Comparison of ENCODE assay signal across 1 cellular context in the genomic region with DNA sequence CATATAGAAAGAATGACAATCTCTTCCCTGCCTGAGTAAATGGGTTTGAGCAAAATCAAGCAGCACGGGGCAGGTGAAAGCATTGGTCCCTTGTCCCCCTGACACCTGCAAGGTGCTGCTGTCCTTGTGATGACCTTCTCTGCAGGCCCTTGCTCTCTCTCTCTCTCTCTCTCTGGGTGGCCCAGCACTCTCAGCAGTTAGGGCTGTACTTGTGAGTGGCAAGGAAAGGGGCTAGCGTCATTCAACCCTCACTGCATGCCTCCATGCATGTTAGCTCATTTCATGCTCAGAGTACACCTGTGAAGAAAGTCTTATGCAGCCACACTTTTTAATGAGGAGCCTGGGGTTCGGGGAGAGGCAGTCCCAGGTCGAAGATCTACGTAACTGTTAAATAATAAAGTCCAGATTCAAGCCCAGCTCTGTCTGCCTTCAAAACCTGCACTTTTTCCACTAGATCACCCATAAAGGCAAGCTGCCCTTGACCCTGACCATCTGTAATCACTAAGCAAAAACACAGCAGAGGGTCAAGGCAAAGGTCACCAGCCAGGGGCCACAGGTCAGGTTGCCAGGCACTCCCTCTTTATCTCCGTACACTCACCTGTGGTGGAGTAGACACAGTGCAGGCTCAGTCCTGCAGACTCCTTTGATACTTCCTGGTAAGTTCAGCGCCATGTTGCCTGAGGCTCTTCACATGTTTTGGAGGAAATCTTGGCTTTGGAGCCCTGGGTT.
A peak's percentile ranks its signal among the peaks of the same experiment; 100 is the strongest.
TF ChIP-seq lines count a peak whose summit lies in the region.

No MANE protein-coding gene starts in this region.

TF ChIP-seq in HepG2, 621 proteins besides CTCF, POLR2A, EP300 and RAD21 (continued from another document and continues in another):
- TF ChIP-seq, protein P1, sequence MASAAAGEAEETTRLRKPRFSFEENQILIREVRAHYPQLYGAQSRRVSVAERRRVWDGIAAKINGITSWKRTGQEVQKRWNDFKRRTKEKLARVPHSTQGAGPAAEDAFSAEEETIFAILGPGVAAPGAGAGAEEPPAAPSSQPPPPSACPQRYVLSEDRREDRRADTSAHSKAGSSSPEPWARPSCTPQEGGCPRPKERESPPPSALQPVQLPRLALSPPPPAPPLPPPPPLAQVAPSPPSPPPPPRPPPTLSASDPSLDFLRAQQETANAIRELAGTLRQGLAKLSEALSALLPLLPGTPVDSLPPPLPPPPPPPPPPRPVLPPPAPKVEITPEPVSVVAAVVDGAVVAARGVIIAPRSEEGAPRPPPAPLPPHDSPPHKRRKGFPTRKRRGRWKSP (CRISPR knock-in tag; IDR thresholded peaks at IDR 0.05), result 0 out of 2 replicates have a peak, but pooled peaks have one; percentile 44
- TF ChIP-seq ELF4 (CRISPR knock-in tag; IDR thresholded peaks at IDR 0.05; ENCODE audit: borderline replicate concordance), result no peak
- no peak for TF ChIP-seq PTBP1 (IDR thresholded peaks at IDR 0.05; ENCODE audit: low read depth, low read length, poor library complexity, severe bottlenecking)
- no peak for TF ChIP-seq PHF8 (CRISPR knock-in tag; IDR thresholded peaks at IDR 0.05)
- TF ChIP-seq, protein P2, sequence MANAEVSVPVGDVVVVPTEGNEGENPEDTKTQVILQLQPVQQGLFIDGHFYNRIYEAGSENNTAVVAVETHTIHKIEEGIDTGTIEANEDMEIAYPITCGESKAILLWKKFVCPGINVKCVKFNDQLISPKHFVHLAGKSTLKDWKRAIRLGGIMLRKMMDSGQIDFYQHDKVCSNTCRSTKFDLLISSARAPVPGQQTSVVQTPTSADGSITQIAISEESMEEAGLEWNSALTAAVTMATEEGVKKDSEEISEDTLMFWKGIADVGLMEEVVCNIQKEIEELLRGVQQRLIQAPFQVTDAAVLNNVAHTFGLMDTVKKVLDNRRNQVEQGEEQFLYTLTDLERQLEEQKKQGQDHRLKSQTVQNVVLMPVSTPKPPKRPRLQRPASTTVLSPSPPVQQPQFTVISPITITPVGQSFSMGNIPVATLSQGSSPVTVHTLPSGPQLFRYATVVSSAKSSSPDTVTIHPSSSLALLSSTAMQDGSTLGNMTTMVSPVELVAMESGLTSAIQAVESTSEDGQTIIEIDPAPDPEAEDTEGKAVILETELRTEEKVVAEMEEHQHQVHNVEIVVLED (CRISPR knock-in tag; IDR thresholded peaks at IDR 0.05; ENCODE audit: borderline replicate concordance), result no peak
- TF ChIP-seq ZNF496 (CRISPR knock-in tag; IDR thresholded peaks at IDR 0.05; ENCODE audit: insufficient replicate concordance), result no peak
- no peak for TF ChIP-seq ZSCAN21 (CRISPR knock-in tag; IDR thresholded peaks at IDR 0.05; ENCODE audit: borderline replicate concordance)
- TF ChIP-seq, protein P3, sequence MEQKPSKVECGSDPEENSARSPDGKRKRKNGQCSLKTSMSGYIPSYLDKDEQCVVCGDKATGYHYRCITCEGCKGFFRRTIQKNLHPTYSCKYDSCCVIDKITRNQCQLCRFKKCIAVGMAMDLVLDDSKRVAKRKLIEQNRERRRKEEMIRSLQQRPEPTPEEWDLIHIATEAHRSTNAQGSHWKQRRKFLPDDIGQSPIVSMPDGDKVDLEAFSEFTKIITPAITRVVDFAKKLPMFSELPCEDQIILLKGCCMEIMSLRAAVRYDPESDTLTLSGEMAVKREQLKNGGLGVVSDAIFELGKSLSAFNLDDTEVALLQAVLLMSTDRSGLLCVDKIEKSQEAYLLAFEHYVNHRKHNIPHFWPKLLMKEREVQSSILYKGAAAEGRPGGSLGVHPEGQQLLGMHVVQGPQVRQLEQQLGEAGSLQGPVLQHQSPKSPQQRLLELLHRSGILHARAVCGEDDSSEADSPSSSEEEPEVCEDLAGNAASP (CRISPR knock-in tag; IDR thresholded peaks at IDR 0.05; ENCODE audit: borderline replicate concordance), result peak; percentile 81; the same call in 1 of the 2 replicates
- peak; percentile 60; the same call in 1 of the 2 replicates for TF ChIP-seq PHF21A (CRISPR knock-in tag; IDR thresholded peaks at IDR 0.05)
- no peak for TF ChIP-seq MBD4 (IDR thresholded peaks at IDR 0.05; ENCODE audit: borderline replicate concordance, low read length)
- no peak for TF ChIP-seq JDP2 (CRISPR knock-in tag; IDR thresholded peaks at IDR 0.05; ENCODE audit: borderline replicate concordance)
- TF ChIP-seq GABPB1 (CRISPR knock-in tag; IDR thresholded peaks at IDR 0.05), result no peak
- TF ChIP-seq, protein P4, sequence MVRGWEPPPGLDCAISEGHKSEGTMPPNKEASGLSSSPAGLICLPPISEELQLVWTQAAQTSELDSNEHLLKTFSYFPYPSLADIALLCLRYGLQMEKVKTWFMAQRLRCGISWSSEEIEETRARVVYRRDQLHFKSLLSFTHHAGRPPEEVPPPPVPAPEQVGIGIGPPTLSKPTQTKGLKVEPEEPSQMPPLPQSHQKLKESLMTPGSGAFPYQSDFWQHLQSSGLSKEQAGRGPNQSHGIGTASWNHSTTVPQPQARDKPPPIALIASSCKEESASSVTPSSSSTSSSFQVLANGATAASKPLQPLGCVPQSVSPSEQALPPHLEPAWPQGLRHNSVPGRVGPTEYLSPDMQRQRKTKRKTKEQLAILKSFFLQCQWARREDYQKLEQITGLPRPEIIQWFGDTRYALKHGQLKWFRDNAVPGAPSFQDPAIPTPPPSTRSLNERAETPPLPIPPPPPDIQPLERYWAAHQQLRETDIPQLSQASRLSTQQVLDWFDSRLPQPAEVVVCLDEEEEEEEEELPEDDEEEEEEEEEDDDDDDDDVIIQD (CRISPR knock-in tag; IDR thresholded peaks at IDR 0.05; ENCODE audit: low read depth), result no peak
- no peak for TF ChIP-seq ZNF33A (CRISPR knock-in tag; IDR thresholded peaks at IDR 0.05; ENCODE audit: borderline replicate concordance)
- no peak for TF ChIP-seq ATF1 (CRISPR knock-in tag; IDR thresholded peaks at IDR 0.05)
- no peak for TF ChIP-seq NFIC (IDR thresholded peaks at IDR 0.05; ENCODE audit: low read length)
- TF ChIP-seq, protein P5, sequence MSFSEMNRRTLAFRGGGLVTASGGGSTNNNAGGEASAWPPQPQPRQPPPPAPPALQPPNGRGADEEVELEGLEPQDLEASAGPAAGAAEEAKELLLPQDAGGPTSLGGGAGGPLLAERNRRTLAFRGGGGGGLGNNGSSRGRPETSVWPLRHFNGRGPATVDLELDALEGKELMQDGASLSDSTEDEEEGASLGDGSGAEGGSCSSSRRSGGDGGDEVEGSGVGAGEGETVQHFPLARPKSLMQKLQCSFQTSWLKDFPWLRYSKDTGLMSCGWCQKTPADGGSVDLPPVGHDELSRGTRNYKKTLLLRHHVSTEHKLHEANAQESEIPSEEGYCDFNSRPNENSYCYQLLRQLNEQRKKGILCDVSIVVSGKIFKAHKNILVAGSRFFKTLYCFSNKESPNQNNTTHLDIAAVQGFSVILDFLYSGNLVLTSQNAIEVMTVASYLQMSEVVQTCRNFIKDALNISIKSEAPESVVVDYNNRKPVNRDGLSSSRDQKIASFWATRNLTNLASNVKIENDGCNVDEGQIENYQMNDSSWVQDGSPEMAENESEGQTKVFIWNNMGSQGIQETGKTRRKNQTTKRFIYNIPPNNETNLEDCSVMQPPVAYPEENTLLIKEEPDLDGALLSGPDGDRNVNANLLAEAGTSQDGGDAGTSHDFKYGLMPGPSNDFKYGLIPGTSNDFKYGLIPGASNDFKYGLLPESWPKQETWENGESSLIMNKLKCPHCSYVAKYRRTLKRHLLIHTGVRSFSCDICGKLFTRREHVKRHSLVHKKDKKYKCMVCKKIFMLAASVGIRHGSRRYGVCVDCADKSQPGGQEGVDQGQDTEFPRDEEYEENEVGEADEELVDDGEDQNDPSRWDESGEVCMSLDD (CRISPR knock-in tag; IDR thresholded peaks at IDR 0.05; ENCODE audit: borderline replicate concordance), result no peak
- TF ChIP-seq ZNF446 (CRISPR knock-in tag; IDR thresholded peaks at IDR 0.05), result no peak
- TF ChIP-seq, protein P6, sequence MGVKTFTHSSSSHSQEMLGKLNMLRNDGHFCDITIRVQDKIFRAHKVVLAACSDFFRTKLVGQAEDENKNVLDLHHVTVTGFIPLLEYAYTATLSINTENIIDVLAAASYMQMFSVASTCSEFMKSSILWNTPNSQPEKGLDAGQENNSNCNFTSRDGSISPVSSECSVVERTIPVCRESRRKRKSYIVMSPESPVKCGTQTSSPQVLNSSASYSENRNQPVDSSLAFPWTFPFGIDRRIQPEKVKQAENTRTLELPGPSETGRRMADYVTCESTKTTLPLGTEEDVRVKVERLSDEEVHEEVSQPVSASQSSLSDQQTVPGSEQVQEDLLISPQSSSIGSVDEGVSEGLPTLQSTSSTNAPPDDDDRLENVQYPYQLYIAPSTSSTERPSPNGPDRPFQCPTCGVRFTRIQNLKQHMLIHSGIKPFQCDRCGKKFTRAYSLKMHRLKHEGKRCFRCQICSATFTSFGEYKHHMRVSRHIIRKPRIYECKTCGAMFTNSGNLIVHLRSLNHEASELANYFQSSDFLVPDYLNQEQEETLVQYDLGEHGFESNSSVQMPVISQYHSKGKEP (CRISPR knock-in tag; IDR thresholded peaks at IDR 0.05), result no peak
- no peak for TF ChIP-seq SYNCRIP (IDR thresholded peaks at IDR 0.05; ENCODE audit: insufficient read depth, low read depth, low read length)
- TF ChIP-seq ZNF772 (CRISPR knock-in tag; IDR thresholded peaks at IDR 0.05), result no peak
- no peak for TF ChIP-seq ZNF234 (CRISPR knock-in tag; conservative IDR thresholded peaks at IDR 0.05)
- TF ChIP-seq TAF1 (CRISPR knock-in tag; IDR thresholded peaks at IDR 0.05), result no peak
- no peak for TF ChIP-seq TOPORS (CRISPR knock-in tag; IDR thresholded peaks at IDR 0.05)
- TF ChIP-seq HIVEP1 (CRISPR knock-in tag; IDR thresholded peaks at IDR 0.05), result no peak
- TF ChIP-seq, protein P7, sequence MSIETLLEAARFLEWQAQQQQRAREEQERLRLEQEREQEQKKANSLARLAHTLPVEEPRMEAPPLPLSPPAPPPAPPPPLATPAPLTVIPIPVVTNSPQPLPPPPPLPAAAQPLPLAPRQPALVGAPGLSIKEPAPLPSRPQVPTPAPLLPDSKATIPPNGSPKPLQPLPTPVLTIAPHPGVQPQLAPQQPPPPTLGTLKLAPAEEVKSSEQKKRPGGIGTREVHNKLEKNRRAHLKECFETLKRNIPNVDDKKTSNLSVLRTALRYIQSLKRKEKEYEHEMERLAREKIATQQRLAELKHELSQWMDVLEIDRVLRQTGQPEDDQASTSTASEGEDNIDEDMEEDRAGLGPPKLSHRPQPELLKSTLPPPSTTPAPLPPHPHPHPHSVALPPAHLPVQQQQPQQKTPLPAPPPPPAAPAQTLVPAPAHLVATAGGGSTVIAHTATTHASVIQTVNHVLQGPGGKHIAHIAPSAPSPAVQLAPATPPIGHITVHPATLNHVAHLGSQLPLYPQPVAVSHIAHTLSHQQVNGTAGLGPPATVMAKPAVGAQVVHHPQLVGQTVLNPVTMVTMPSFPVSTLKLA (IDR thresholded peaks at IDR 0.05), result no peak
- TF ChIP-seq, protein P8, sequence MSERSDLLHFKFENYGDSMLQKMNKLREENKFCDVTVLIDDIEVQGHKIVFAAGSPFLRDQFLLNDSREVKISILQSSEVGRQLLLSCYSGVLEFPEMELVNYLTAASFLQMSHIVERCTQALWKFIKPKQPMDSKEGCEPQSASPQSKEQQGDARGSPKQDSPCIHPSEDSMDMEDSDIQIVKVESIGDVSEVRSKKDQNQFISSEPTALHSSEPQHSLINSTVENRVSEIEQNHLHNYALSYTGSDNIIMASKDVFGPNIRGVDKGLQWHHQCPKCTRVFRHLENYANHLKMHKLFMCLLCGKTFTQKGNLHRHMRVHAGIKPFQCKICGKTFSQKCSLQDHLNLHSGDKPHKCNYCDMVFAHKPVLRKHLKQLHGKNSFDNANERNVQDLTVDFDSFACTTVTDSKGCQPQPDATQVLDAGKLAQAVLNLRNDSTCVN (CRISPR knock-in tag; IDR thresholded peaks at IDR 0.05; ENCODE audit: borderline replicate concordance), result no peak
- TF ChIP-seq GATAD2A (CRISPR knock-in tag; IDR thresholded peaks at IDR 0.05), result peak; percentile 46; the same call in 1 of the 2 replicates
- peak; percentile 76; the same call in 1 of the 2 replicates for TF ChIP-seq PITX1 (CRISPR knock-in tag; IDR thresholded peaks at IDR 0.05)
- no peak for TF ChIP-seq HHEX (CRISPR knock-in tag; IDR thresholded peaks at IDR 0.05)
- no peak for TF ChIP-seq AGO1 (IDR thresholded peaks at IDR 0.05; ENCODE audit: low read depth, low read length, poor library complexity, severe bottlenecking)
- no peak for TF ChIP-seq PRMT3 (CRISPR knock-in tag; IDR thresholded peaks at IDR 0.05; ENCODE audit: borderline replicate concordance, low read depth)
- no peak for TF ChIP-seq GZF1 (CRISPR knock-in tag; IDR thresholded peaks at IDR 0.05)
- no peak for TF ChIP-seq MTA3 (CRISPR knock-in tag; IDR thresholded peaks at IDR 0.05)
- no peak for TF ChIP-seq RELA (CRISPR knock-in tag; IDR thresholded peaks at IDR 0.05)
- no peak for TF ChIP-seq ZNF530 (CRISPR knock-in tag; IDR thresholded peaks at IDR 0.05; ENCODE audit: low read depth)
- TF ChIP-seq ZNF563 (CRISPR knock-in tag; IDR thresholded peaks at IDR 0.05), result no peak
- TF ChIP-seq JUNB (CRISPR knock-in tag; IDR thresholded peaks at IDR 0.05; ENCODE audit: borderline replicate concordance), result no peak
- TF ChIP-seq ZNF101 (CRISPR knock-in tag; IDR thresholded peaks at IDR 0.05; ENCODE audit: borderline replicate concordance, low read depth), result no peak
- no peak for TF ChIP-seq ZNF138 (CRISPR knock-in tag; IDR thresholded peaks at IDR 0.05; ENCODE audit: low read depth)
- TF ChIP-seq SIN3B (IDR thresholded peaks at IDR 0.05; ENCODE audit: low read length), result no peak
- TF ChIP-seq ZSCAN9 (CRISPR knock-in tag; IDR thresholded peaks at IDR 0.05; ENCODE audit: borderline replicate concordance), result no peak
- no peak for TF ChIP-seq SRY (CRISPR knock-in tag; IDR thresholded peaks at IDR 0.05)
- no peak for TF ChIP-seq ZNF232 (CRISPR knock-in tag; IDR thresholded peaks at IDR 0.05; ENCODE audit: borderline replicate concordance)
- TF ChIP-seq SOX13 (IDR thresholded peaks at IDR 0.05), result no peak
- peak in 1 of 2 experiments; percentile 65; a peak in 2 of 4 replicates for TF ChIP-seq SOX13 (CRISPR knock-in tag; conservative IDR thresholded peaks at IDR 0.05 in 1 of 2, IDR thresholded peaks at IDR 0.05 in 1 of 2)
- peak; percentile 75; the same call in 1 of the 2 replicates for TF ChIP-seq ZMYM2 (CRISPR knock-in tag; IDR thresholded peaks at IDR 0.05)
- TF ChIP-seq ZNF7 (CRISPR knock-in tag; IDR thresholded peaks at IDR 0.05), result no peak
- no peak for TF ChIP-seq RFX1 (IDR thresholded peaks at IDR 0.05)
- TF ChIP-seq, protein P9, sequence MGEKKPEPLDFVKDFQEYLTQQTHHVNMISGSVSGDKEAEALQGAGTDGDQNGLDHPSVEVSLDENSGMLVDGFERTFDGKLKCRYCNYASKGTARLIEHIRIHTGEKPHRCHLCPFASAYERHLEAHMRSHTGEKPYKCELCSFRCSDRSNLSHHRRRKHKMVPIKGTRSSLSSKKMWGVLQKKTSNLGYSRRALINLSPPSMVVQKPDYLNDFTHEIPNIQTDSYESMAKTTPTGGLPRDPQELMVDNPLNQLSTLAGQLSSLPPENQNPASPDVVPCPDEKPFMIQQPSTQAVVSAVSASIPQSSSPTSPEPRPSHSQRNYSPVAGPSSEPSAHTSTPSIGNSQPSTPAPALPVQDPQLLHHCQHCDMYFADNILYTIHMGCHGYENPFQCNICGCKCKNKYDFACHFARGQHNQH (CRISPR knock-in tag; IDR thresholded peaks at IDR 0.05), result no peak
- no peak for TF ChIP-seq ZNF737 (CRISPR knock-in tag; IDR thresholded peaks at IDR 0.05; ENCODE audit: borderline replicate concordance)
- TF ChIP-seq NKX3-1 (CRISPR knock-in tag; IDR thresholded peaks at IDR 0.05), result no peak
- TF ChIP-seq CHD4 (IDR thresholded peaks at IDR 0.05; ENCODE audit: borderline replicate concordance, low read length), result no peak
- TF ChIP-seq JUN (CRISPR knock-in tag; IDR thresholded peaks at IDR 0.05), result no peak
